24 cellular contexts compared by ENCODE assay signal in the genomic region with DNA sequence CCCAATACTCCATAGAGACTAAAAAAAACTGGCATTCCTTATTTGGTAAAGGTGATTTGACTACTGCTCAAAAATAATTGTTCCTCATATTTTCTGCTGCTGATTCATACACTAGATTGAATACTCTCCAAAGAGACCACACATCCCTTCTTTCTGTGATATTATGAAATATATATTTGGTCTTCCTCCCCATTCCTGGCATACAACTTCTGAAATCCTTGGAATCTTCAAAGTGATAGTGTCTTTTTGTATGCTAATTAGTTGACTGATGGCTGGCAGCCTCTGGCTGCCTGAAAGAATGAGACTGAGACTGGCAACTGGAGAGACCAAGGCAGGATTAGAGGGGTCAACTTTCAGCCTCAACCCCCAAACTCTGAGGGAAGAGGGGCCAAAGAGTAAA.
DNase-seq lines count a peak whose midpoint lies in the region; TF ChIP-seq lines count a peak whose summit lies in the region.
"Had no signal": no experiment of that assay in that cellular context is flagged by ENCODE, and none has a peak within 500 bp of the region (broad histone marks: within the 10 kb centered on the region; RNA-seq: fewer than 3 reads in every experiment).

No MANE protein-coding gene starts in this region.

- H3K27me3 ChIP-seq in brain microvascular endothelial cell (replicated peaks) = no peaks in the 10 kb centered on the region
- H3K27me3 ChIP-seq: sigmoid colon, transverse colon had no signal

- H3K4me3 ChIP-seq in brain microvascular endothelial cell (ENCODE audit: low read depth, low read length) = no peak overlapping the region
- H3K4me3 ChIP-seq: HAP-1, PC-9, sigmoid colon, transverse colon had no signal

- DNase-seq in EH (ENCODE audit: low read depth) (peak; percentile 72), M059J (ENCODE audit: low read depth) (peak; percentile 31), brain microvascular endothelial cell (no peak), myocyte (ENCODE audit: low read depth) (peak; percentile 17), superior temporal gyrus (ENCODE audit: extremely low spot score) (no peak), retina (no peak), AML-193 (lab: John Stamatoyannopoulos, UW) (no peak), NCI-H1694 treated with DMSO at 0.1 percent for 48 hours (lab: John Stamatoyannopoulos, UW) (no peak)
- DNase-seq: activated CD4-positive, CD25-positive, alpha-beta regulatory T cell treated with anti-CD3 and anti-CD28 coated beads, Interleukin-2, amount 50 U/mL, for 72 hours; activated CD8-positive, alpha-beta T cell treated with anti-CD3 and anti-CD28 coated beads, Interleukin-2, amount 10 ng/mL, durations not matched to agents 7 days and 5 days; activated T-cell treated with anti-CD3 and anti-CD28 coated beads, Interleukin-2, amount 50 U/mL, for 1 hour; anterior cingulate cortex; CD8-positive, alpha-beta T cell; DMS53; erythroblast; naive thymus-derived CD8-positive, alpha-beta T cell; NCI-H1436; PC-9; posterior cingulate gyrus; sigmoid colon; stimulated activated CD4-positive, alpha-beta T cell treated with anti-CD3 and anti-CD28 coated beads, Interleukin-2, amount 100 ng/mL, for 24 hours; stimulated activated naive CD8-positive, alpha-beta T cell treated with anti-CD3 and anti-CD28 coated beads, Interleukin-15, Interleukin-2, amounts not matched to agents 100 U/mL and 50 U/mL, for 24 hours; transverse colon had no signal

- in situ Hi-C loops in brain microvascular endothelial cell (cut with HindIII; ENCODE audit: low pct_ligation_motif_present, low sequenced_read_pairs) = no loop called here

- no peaks in the 10 kb centered on the region for H3K36me3 ChIP-seq in brain microvascular endothelial cell (replicated peaks)
- H3K36me3 ChIP-seq: HAP-1, sigmoid colon, transverse colon had no signal

- H3K27ac ChIP-seq in brain microvascular endothelial cell = peak overlapping the region; percentile 87
- H3K27ac ChIP-seq: sigmoid colon, transverse colon had no signal

- no peak for TF ChIP-seq CTCF in brain microvascular endothelial cell (IDR thresholded peaks at IDR 0.05; ENCODE audit: low read depth, low read length, missing control alignments)

Comparison
In these comparisons a context has a peak if more than half of its experiments do, and no peak if none do; other contexts are left out.
1. DNase-seq: peak in EH (single experiment), M059J (single experiment) and myocyte (single experiment); none in brain microvascular endothelial cell (single experiment), superior temporal gyrus (single experiment), retina (single experiment), AML-193 (0 of 2) and NCI-H1694 treated with DMSO at 0.1 percent for 48 hours (single experiment).